ENCODE assay signal across 25 cellular contexts in the genomic region with DNA sequence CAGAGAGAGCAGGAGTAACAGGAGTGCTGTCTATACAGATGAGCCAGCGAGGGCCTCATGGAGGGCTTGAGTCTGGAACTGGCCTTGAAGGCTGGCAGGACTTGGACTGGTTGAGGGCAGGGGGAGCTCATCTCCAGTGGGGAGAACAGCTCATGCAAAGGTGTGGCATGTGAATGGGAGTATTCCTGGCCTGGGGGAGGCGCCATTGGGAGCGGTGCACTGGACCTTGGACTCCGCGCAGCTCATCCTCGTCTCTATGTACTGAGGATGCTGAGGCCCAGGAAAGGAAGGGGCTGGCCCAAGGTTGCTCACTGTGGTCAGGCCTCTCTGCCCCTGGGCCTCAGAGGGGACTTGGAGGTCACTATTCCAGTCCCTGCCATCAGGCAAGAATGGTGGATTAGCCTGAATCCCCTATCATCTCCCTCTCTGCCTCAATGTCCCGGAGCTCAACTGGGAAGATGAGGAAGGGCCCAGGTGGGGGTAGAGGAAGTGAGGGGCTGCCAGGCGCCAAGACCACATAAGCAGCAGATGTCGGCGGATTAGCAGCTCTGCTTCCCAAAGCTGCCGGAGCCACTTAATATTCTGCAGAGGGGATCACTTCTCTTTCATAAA.
"Had no signal": no experiment of that assay in that cellular context is flagged by ENCODE, and none has a peak within 500 bp of the region (broad histone marks: within the 10 kb centered on the region; RNA-seq: fewer than 3 reads in every experiment).

No MANE protein-coding gene starts in this region.

- H3K4me2 ChIP-seq: smooth muscle cell had no signal

- H3K4me3 ChIP-seq: colonic mucosa, smooth muscle cell, stomach, vagina had no signal

- FAIRE-seq: islet of Langerhans, TTC549 had no signal

- H3K4me3 Mint-ChIP-seq: activated B cell treated with CpG ODN at 0.5 μM for 24 hours; activated CD4-positive, alpha-beta memory T cell treated with anti-CD3 and anti-CD28 coated beads, Interleukin-2, amount 10 ng/mL, durations not matched to agents 7 days and 5 days; activated naive CD8-positive, alpha-beta T cell treated with anti-CD3 and anti-CD28 coated beads for 36 hours; activated T-helper 17 cell treated with anti-CD3 and anti-CD28 coated beads, Interleukin-2, amount 50 U/mL, for 72 hours; central memory CD8-positive, alpha-beta T cell had no signal

- H3K27ac ChIP-seq: brain microvascular endothelial cell, colonic mucosa, foreskin keratinocyte, neutrophil, parathyroid adenoma, stomach, vagina had no signal

- H3K9me3 Mint-ChIP-seq: activated CD4-positive, alpha-beta memory T cell treated with anti-CD3 and anti-CD28 coated beads, Interleukin-2, amount 10 ng/mL, durations not matched to agents 7 days and 5 days; activated naive CD8-positive, alpha-beta T cell treated with anti-CD3 and anti-CD28 coated beads for 36 hours; activated T-helper 17 cell treated with anti-CD3 and anti-CD28 coated beads, Interleukin-2, amount 50 U/mL, for 72 hours; central memory CD8-positive, alpha-beta T cell had no signal

- H2AFZ ChIP-seq: parathyroid adenoma had no signal

- DNase-seq: activated B cell treated with CpG ODN at 0.5 μM for 24 hours; activated CD4-positive, alpha-beta memory T cell treated with anti-CD3 and anti-CD28 coated beads, Interleukin-2, amount 10 ng/mL, durations not matched to agents 7 days and 5 days; activated CD4-positive, alpha-beta T cell treated with anti-CD3 and anti-CD28 coated beads for 4 hours; activated naive CD4-positive, alpha-beta T cell; activated naive CD8-positive, alpha-beta T cell treated with anti-CD3 and anti-CD28 coated beads for 36 hours; activated T-cell treated with anti-CD3 and anti-CD28 coated beads, Interleukin-2, amount 50 U/mL, for 1 hour; amniotic stem cell; brain microvascular endothelial cell; colonic mucosa; foreskin keratinocyte; hippocampal formation; left cardiac atrium; mesenchymal stem cell; naive thymus-derived CD8-positive, alpha-beta T cell; stimulated activated CD4-positive, alpha-beta T cell treated with anti-CD3 and anti-CD28 coated beads, Interleukin-4, amount 100 ng/mL, for 1 hour; stomach; trophoblast cell had no signal

- H3K27me3 Mint-ChIP-seq: activated B cell treated with CpG ODN at 0.5 μM for 24 hours; activated naive CD8-positive, alpha-beta T cell treated with anti-CD3 and anti-CD28 coated beads for 36 hours; activated T-helper 17 cell treated with anti-CD3 and anti-CD28 coated beads, Interleukin-2, amount 50 U/mL, for 72 hours; naive thymus-derived CD8-positive, alpha-beta T cell had no signal

- H3K36me3 Mint-ChIP-seq: activated naive CD8-positive, alpha-beta T cell treated with anti-CD3 and anti-CD28 coated beads for 36 hours; naive thymus-derived CD8-positive, alpha-beta T cell had no signal

- H3K79me2 ChIP-seq: parathyroid adenoma had no signal

- H3K4me1 ChIP-seq: colonic mucosa, foreskin keratinocyte, parathyroid adenoma, stomach had no signal

- H3K36me3 ChIP-seq: brain microvascular endothelial cell, colonic mucosa, neutrophil, stomach, vagina had no signal

- H3K9me3 ChIP-seq: colonic mucosa, neutrophil, stomach, vagina had no signal

- H3K27ac Mint-ChIP-seq: activated B cell treated with CpG ODN at 0.5 μM for 24 hours; activated CD4-positive, alpha-beta memory T cell treated with anti-CD3 and anti-CD28 coated beads, Interleukin-2, amount 10 ng/mL, durations not matched to agents 7 days and 5 days; activated naive CD8-positive, alpha-beta T cell treated with anti-CD3 and anti-CD28 coated beads for 36 hours; activated T-helper 17 cell treated with anti-CD3 and anti-CD28 coated beads, Interleukin-2, amount 50 U/mL, for 72 hours had no signal
